24 cellular contexts compared by ENCODE assay signal in genomic region chr2:85961053-85961452, GRCh38.
"Had no signal": no experiment of that assay in that cellular context is flagged by ENCODE, and none has a peak within 500 bp of the region (broad histone marks: within the 10 kb centered on the region; RNA-seq: fewer than 3 reads in every experiment).

No MANE protein-coding gene starts in this region.

- H3K4me1 ChIP-seq: left lung, neural progenitor cell, parathyroid adenoma had no signal

- H3K27ac ChIP-seq: coronary artery, esophagus squamous epithelium, left lung, neural progenitor cell, parathyroid adenoma, stomach, thyroid gland had no signal

- H3K4me2 ChIP-seq: neural progenitor cell, smooth muscle cell had no signal

- H3K27ac Mint-ChIP-seq: immature natural killer cell; naive thymus-derived CD4-positive, alpha-beta T cell; nephron; neural progenitor cell; progenitor cell of endocrine pancreas had no signal

- H3K9me3 Mint-ChIP-seq: immature natural killer cell had no signal

- H3K4me3 Mint-ChIP-seq: immature natural killer cell; naive thymus-derived CD4-positive, alpha-beta T cell; nephron; neural progenitor cell had no signal

- H3K36me3 ChIP-seq: esophagus squamous epithelium, left lung, neural progenitor cell, stomach, thyroid gland had no signal

- H3K9me3 ChIP-seq: thyroid gland had no signal

- H3K27me3 Mint-ChIP-seq: progenitor cell of endocrine pancreas had no signal

- H3K36me3 Mint-ChIP-seq: immature natural killer cell, neural progenitor cell had no signal

- DNase-seq: dermis blood vessel endothelial cell; effector memory CD4-positive, alpha-beta T cell; esophagus squamous epithelium; foreskin melanocyte; hypothalamus; immature natural killer cell; left lung; mesendoderm; midbrain; naive thymus-derived CD4-positive, alpha-beta T cell; stimulated activated CD4-positive, alpha-beta T cell treated with anti-CD3 and anti-CD28 coated beads, Interleukin-12 subunit alpha, Interleukin-12 subunit beta, amount 100 ng/mL, for 4 hours; stimulated activated CD4-positive, alpha-beta T cell treated with anti-CD3 and anti-CD28 coated beads, Interleukin-1b, Interleukin-23, amount 100 ng/mL, for 48 hours; stimulated activated CD4-positive, alpha-beta T cell treated with anti-CD3 and anti-CD28 coated beads, Interleukin-4, amount 100 ng/mL, for 1 hour; stimulated activated CD8-positive, alpha-beta memory T cell treated with anti-CD3 and anti-CD28 coated beads, Interleukin-4, amount 100 ng/mL, for 48 hours; stimulated activated naive CD4-positive, alpha-beta T cell; stomach; thyroid gland; trophoblast cell had no signal

- H3K4me1 Mint-ChIP-seq: neural progenitor cell had no signal

- H3K27me3 ChIP-seq: esophagus squamous epithelium, left lung, neural progenitor cell, stomach, thyroid gland had no signal

- H3K9ac ChIP-seq: neural progenitor cell, parathyroid adenoma had no signal

- H3K4me3 ChIP-seq: coronary artery, esophagus squamous epithelium, left lung, neural progenitor cell, smooth muscle cell, stomach, thyroid gland had no signal
